Comparison of ENCODE assay signal across 1 cellular context in genomic region chr17:50785942-50786570, GRCh38.
TF ChIP-seq lines count a peak whose summit lies in the region.

No MANE protein-coding gene starts in this region.

TF ChIP-seq in GM23338, 12 proteins besides CTCF, POLR2A, EP300 and RAD21 (continued from another document):
- TF ChIP-seq REST (IDR thresholded peaks at IDR 0.05; ENCODE audit: unreplicated experiment): no peak
- no peak for TF ChIP-seq ZNF114 (CRISPR knock-in tag; IDR thresholded peaks at IDR 0.05)
- TF ChIP-seq JUNB (IDR thresholded peaks at IDR 0.05; ENCODE audit: unreplicated experiment): no peak
- no peak for TF ChIP-seq EZH2 (IDR thresholded peaks at IDR 0.05; ENCODE audit: low read depth, unreplicated experiment)
- TF ChIP-seq STAT1 (IDR thresholded peaks at IDR 0.05; ENCODE audit: unreplicated experiment): no peak
